ENCODE assay signal across 1 cellular context in the genomic region with DNA sequence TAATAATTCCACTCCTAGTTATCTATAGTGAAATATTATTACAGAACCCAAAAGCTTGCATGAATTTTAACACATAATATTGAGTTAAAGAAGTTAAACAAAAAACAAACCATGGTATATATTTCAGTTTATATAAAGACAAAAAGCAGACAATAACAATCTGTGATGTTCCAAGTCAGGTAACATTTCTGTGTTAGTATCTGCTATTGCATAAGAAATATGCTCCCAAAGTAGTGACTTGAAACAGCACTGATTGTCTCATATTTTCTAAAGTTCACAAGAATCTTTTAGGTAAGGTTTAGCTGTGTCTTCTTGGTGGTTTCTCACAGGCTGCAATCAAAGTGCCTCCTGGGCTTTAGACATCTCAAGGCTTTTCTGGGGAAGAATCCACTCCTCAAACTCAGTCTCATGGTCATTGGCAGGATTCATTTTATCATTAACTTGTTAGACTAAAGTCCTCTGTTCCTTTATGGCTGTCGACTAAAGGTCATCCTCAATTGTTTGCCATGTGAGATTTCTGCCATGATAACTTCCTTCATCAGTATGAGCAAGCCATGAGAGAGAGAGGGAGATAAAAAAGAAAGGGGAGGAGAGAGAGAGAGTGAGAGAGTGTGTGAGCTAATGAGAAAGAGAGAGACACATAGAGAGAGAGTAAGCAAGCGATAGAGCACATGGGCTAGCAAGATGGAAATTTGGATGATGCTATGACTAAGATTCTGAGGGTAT.
TF ChIP-seq lines count a peak whose summit lies in the region.

No MANE protein-coding gene starts in this region.

TF ChIP-seq in HepG2, 621 proteins besides CTCF, POLR2A, EP300 and RAD21 (continued from another document):
- TF ChIP-seq, protein P1, sequence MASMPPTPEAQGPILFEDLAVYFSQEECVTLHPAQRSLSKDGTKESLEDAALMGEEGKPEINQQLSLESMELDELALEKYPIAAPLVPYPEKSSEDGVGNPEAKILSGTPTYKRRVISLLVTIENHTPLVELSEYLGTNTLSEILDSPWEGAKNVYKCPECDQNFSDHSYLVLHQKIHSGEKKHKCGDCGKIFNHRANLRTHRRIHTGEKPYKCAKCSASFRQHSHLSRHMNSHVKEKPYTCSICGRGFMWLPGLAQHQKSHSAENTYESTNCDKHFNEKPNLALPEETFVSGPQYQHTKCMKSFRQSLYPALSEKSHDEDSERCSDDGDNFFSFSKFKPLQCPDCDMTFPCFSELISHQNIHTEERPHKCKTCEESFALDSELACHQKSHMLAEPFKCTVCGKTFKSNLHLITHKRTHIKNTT (CRISPR knock-in tag; IDR thresholded peaks at IDR 0.05), result no peak
- TF ChIP-seq ZNF101 (CRISPR knock-in tag; IDR thresholded peaks at IDR 0.05; ENCODE audit: borderline replicate concordance, low read depth) (no peak), HDAC2 (CRISPR knock-in tag; IDR thresholded peaks at IDR 0.05) (peak; percentile 86), MEIS2 (CRISPR knock-in tag; IDR thresholded peaks at IDR 0.05) (0 out of 2 replicates have a peak, but pooled peaks have one; percentile 56), SP1 (IDR thresholded peaks at IDR 0.05) (no peak), SP1 (CRISPR knock-in tag; IDR thresholded peaks at IDR 0.05) (0 out of 2 replicates have a peak, but pooled peaks have one; percentile 43), SOX13 (IDR thresholded peaks at IDR 0.05) (peak; percentile 57; the same call in 1 of the 2 replicates), SOX13 (CRISPR knock-in tag; conservative IDR thresholded peaks at IDR 0.05 in 1 of 2, IDR thresholded peaks at IDR 0.05 in 1 of 2) (peak in 1 of 2 experiments; percentile 91; a peak in 2 of 4 replicates), FOSL1 (CRISPR knock-in tag; IDR thresholded peaks at IDR 0.05; ENCODE audit: borderline replicate concordance) (peak; percentile 60; the same call in 1 of the 2 replicates), THAP11 (CRISPR knock-in tag; IDR thresholded peaks at IDR 0.05) (peak; percentile 62), ETV5 (CRISPR knock-in tag; IDR thresholded peaks at IDR 0.05; ENCODE audit: borderline replicate concordance) (peak; percentile 14; the same call in 1 of the 2 replicates), ZKSCAN5 (CRISPR knock-in tag; IDR thresholded peaks at IDR 0.05) (no peak), TARDBP (CRISPR knock-in tag; IDR thresholded peaks at IDR 0.05) (peak; percentile 55; the same call in 1 of the 2 replicates), ZSCAN12 (CRISPR knock-in tag; IDR thresholded peaks at IDR 0.05) (no peak), ZNF644 (CRISPR knock-in tag; IDR thresholded peaks at IDR 0.05; ENCODE audit: low read depth) (peak; percentile 89), CREB1 (IDR thresholded peaks at IDR 0.05) (no peak), CREB1 (CRISPR knock-in tag; IDR thresholded peaks at IDR 0.05) (peak; percentile 71), RXRB (CRISPR knock-in tag; IDR thresholded peaks at IDR 0.05; ENCODE audit: borderline replicate concordance) (peak; percentile 82), ZNF331 (CRISPR knock-in tag; IDR thresholded peaks at IDR 0.05) (peak; percentile 80; the same call in 1 of the 2 replicates), HNF4A (CRISPR knock-in tag; IDR thresholded peaks at IDR 0.05) (peak; percentile 97), NR2F6 (IDR thresholded peaks at IDR 0.05) (peak; percentile 84), NR2F6 (CRISPR knock-in tag; IDR thresholded peaks at IDR 0.05) (peak; percentile 87), REPIN1 (CRISPR knock-in tag; IDR thresholded peaks at IDR 0.05; ENCODE audit: borderline replicate concordance, low read depth) (0 out of 2 replicates have a peak, but pooled peaks have one; percentile 24), FOXO1 (CRISPR knock-in tag; IDR thresholded peaks at IDR 0.05) (0 out of 2 replicates have a peak, but pooled peaks have one; percentile 30), DPF2 (CRISPR knock-in tag; IDR thresholded peaks at IDR 0.05; ENCODE audit: borderline replicate concordance, low read depth) (peak; percentile 76; the same call in 1 of the 2 replicates), ZBTB7B (CRISPR knock-in tag; IDR thresholded peaks at IDR 0.05) (peak; percentile 54; the same call in 1 of the 2 replicates), NONO (IDR thresholded peaks at IDR 0.05) (no peak), NONO (CRISPR knock-in tag; conservative IDR thresholded peaks at IDR 0.05) (0 out of 2 replicates have a peak, but pooled peaks have one; percentile 27), ZNF747 (CRISPR knock-in tag; IDR thresholded peaks at IDR 0.05; ENCODE audit: borderline replicate concordance) (0 out of 2 replicates have a peak, but pooled peaks have one; percentile 22), ZNF205 (CRISPR knock-in tag; IDR thresholded peaks at IDR 0.05) (peak; percentile 65; the same call in 1 of the 2 replicates), ZFP90 (CRISPR knock-in tag; IDR thresholded peaks at IDR 0.05; ENCODE audit: borderline replicate concordance) (no peak), KDM6A (CRISPR knock-in tag; IDR thresholded peaks at IDR 0.05; ENCODE audit: low read depth) (peak; percentile 95)
- TF ChIP-seq, protein P2, sequence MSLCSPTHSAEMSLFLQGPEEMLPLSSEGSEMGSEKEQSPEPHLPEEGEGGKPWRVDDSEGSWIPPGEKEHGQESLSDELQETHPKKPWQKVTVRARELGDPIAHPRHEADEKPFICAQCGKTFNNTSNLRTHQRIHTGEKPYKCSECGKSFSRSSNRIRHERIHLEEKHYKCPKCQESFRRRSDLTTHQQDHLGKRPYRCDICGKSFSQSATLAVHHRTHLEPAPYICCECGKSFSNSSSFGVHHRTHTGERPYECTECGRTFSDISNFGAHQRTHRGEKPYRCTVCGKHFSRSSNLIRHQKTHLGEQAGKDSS (CRISPR knock-in tag; IDR thresholded peaks at IDR 0.05; ENCODE audit: borderline replicate concordance, low read depth), result no peak
- TF ChIP-seq, protein P3, sequence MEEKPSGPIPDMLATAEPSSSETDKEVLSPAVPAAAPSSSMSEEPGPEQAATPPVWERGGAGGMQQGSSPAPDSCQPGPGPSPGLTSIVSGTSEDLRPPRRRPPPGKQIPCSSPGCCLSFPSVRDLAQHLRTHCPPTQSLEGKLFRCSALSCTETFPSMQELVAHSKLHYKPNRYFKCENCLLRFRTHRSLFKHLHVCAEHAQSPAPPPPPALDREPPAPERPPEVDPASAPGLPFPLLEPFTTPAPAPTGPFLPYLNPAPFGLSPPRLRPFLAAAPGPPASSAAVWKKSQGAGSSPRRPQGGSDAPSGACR (CRISPR knock-in tag; IDR thresholded peaks at IDR 0.05), result no peak
- TF ChIP-seq, protein P4, sequence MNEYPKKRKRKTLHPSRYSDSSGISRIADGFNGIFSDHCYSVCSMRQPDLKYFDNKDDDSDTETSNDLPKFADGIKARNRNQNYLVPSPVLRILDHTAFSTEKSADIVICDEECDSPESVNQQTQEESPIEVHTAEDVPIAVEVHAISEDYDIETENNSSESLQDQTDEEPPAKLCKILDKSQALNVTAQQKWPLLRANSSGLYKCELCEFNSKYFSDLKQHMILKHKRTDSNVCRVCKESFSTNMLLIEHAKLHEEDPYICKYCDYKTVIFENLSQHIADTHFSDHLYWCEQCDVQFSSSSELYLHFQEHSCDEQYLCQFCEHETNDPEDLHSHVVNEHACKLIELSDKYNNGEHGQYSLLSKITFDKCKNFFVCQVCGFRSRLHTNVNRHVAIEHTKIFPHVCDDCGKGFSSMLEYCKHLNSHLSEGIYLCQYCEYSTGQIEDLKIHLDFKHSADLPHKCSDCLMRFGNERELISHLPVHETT (CRISPR knock-in tag; conservative IDR thresholded peaks at IDR 0.05), result 0 out of 2 replicates have a peak, but pooled peaks have one; percentile 33
- TF ChIP-seq, protein P5, sequence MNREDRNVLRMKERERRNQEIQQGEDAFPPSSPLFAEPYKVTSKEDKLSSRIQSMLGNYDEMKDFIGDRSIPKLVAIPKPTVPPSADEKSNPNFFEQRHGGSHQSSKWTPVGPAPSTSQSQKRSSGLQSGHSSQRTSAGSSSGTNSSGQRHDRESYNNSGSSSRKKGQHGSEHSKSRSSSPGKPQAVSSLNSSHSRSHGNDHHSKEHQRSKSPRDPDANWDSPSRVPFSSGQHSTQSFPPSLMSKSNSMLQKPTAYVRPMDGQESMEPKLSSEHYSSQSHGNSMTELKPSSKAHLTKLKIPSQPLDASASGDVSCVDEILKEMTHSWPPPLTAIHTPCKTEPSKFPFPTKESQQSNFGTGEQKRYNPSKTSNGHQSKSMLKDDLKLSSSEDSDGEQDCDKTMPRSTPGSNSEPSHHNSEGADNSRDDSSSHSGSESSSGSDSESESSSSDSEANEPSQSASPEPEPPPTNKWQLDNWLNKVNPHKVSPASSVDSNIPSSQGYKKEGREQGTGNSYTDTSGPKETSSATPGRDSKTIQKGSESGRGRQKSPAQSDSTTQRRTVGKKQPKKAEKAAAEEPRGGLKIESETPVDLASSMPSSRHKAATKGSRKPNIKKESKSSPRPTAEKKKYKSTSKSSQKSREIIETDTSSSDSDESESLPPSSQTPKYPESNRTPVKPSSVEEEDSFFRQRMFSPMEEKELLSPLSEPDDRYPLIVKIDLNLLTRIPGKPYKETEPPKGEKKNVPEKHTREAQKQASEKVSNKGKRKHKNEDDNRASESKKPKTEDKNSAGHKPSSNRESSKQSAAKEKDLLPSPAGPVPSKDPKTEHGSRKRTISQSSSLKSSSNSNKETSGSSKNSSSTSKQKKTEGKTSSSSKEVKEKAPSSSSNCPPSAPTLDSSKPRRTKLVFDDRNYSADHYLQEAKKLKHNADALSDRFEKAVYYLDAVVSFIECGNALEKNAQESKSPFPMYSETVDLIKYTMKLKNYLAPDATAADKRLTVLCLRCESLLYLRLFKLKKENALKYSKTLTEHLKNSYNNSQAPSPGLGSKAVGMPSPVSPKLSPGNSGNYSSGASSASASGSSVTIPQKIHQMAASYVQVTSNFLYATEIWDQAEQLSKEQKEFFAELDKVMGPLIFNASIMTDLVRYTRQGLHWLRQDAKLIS (CRISPR knock-in tag; IDR thresholded peaks at IDR 0.05), result no peak
- TF ChIP-seq, protein P6, sequence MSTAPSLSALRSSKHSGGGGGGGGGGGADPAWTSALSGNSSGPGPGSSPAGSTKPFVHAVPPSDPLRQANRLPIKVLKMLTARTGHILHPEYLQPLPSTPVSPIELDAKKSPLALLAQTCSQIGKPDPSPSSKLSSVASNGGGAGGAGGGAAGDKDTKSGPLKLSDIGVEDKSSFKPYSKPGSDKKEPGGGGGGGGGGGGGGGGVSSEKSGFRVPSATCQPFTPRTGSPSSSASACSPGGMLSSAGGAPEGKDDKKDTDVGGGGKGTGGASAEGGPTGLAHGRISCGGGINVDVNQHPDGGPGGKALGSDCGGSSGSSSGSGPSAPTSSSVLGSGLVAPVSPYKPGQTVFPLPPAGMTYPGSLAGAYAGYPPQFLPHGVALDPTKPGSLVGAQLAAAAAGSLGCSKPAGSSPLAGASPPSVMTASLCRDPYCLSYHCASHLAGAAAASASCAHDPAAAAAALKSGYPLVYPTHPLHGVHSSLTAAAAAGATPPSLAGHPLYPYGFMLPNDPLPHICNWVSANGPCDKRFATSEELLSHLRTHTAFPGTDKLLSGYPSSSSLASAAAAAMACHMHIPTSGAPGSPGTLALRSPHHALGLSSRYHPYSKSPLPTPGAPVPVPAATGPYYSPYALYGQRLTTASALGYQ (CRISPR knock-in tag; IDR thresholded peaks at IDR 0.05), result peak; percentile 75; the same call in 1 of the 2 replicates
- TF ChIP-seq, protein P7, sequence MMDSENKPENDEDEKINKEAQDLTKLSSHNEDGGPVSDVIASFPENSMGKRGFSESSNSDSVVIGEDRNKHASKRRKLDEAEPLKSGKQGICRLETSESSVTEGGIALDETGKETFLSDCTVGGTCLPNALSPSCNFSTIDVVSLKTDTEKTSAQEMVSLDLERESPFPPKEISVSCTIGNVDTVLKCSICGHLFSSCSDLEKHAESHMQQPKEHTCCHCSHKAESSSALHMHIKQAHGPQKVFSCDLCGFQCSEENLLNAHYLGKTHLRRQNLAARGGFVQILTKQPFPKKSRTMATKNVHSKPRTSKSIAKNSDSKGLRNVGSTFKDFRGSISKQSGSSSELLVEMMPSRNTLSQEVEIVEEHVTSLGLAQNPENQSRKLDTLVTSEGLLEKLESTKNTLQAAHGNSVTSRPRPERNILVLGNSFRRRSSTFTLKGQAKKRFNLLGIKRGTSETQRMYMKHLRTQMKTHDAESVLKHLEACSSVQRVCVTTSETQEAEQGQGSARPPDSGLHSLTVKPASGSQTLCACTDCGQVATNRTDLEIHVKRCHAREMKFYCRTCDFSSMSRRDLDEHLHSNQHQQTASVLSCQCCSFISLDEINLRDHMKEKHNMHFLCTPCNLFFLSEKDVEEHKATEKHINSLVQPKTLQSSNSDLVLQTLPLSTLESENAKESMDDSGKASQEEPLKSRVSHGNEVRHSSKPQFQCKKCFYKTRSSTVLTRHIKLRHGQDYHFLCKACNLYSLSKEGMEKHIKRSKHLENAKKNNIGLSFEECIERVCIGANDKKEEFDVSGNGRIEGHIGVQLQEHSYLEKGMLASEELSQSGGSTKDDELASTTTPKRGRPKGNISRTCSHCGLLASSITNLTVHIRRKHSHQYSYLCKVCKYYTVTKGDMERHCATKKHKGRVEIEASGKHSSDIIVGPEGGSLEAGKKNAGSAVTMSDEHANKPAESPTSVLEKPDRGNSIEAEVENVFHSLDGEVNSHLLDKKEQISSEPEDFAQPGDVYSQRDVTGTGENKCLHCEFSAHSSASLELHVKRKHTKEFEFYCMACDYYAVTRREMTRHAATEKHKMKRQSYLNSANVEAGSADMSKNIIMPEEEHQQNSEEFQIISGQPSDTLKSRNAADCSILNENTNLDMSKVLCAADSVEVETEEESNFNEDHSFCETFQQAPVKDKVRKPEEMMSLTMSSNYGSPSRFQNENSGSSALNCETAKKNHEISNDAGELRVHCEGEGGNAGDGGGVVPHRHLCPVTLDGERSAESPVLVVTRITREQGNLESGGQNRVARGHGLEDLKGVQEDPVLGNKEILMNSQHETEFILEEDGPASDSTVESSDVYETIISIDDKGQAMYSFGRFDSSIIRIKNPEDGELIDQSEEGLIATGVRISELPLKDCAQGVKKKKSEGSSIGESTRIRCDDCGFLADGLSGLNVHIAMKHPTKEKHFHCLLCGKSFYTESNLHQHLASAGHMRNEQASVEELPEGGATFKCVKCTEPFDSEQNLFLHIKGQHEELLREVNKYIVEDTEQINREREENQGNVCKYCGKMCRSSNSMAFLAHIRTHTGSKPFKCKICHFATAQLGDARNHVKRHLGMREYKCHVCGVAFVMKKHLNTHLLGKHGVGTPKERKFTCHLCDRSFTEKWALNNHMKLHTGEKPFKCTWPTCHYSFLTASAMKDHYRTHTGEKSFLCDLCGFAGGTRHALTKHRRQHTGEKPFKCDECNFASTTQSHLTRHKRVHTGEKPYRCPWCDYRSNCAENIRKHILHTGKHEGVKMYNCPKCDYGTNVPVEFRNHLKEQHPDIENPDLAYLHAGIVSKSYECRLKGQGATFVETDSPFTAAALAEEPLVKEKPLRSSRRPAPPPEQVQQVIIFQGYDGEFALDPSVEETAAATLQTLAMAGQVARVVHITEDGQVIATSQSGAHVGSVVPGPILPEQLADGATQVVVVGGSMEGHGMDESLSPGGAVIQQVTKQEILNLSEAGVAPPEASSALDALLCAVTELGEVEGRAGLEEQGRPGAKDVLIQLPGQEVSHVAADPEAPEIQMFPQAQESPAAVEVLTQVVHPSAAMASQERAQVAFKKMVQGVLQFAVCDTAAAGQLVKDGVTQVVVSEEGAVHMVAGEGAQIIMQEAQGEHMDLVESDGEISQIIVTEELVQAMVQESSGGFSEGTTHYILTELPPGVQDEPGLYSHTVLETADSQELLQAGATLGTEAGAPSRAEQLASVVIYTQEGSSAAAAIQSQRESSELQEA (CRISPR knock-in tag; IDR thresholded peaks at IDR 0.05; ENCODE audit: not compliant biosample characterization), result no peak
- TF ChIP-seq, protein P8, sequence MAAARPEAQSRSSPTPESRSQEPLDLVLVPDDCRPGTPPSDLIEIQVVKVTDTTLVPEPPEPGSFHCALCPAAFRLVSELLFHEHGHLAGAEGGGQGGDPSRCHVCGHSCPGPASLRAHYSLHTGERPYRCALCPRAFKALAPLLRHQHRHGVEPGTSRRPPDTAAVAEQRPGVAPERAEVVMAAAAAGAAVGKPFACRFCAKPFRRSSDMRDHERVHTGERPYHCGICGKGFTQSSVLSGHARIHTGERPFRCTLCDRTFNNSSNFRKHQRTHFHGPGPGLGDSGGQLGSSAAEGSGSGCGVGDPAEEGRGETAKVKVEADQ (CRISPR knock-in tag; IDR thresholded peaks at IDR 0.05; ENCODE audit: borderline replicate concordance), result peak; percentile 53; the same call in 1 of the 2 replicates
